In the genomic region with DNA sequence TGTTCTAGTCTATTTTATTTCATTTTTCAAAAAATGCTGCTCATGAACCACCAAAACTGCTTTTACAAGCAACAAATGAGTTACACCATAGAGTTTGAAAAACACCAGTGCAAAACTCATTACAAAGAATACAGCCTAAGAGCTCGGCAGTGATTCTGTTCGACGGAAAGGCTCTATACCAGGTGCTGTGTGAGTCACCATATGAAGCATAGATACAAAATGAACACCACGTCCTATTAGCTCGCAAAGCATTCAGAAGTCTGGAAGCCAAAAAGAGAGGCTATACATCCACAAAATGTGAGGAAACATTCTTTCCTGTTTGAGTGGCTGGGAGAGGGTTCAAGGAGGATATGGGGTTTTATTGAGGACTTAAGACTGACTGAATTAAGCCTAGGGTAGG, we compare ENCODE assay signal across 24 cellular contexts.
DNase-seq lines count a peak whose midpoint lies in the region; ATAC-seq, FAIRE-seq and TF ChIP-seq lines count a peak whose summit lies in the region.
"Had no signal": no experiment of that assay in that cellular context is flagged by ENCODE, and none has a peak within 500 bp of the region (broad histone marks: within the 10 kb centered on the region; RNA-seq: fewer than 3 reads in every experiment).

No MANE protein-coding gene starts in this region.

- H4K20me1 ChIP-seq in GM23338 (replicated peaks; ENCODE audit: insufficient read depth) (no peaks in the 10 kb centered on the region), HepG2 (ENCODE audit: insufficient read depth, low read length) (no peaks in the 10 kb centered on the region), neural progenitor cell (ENCODE audit: low read depth) (no peaks in the 10 kb centered on the region)

- H3K4me3 Mint-ChIP-seq in GM23338 (no peak overlapping the region), neural progenitor cell (no peak overlapping the region)
- H3K4me3 Mint-ChIP-seq: activated CD8-positive, alpha-beta T cell treated with anti-CD3 and anti-CD28 coated beads, Interleukin-2, amount 10 ng/mL, durations not matched to agents 7 days and 5 days; CD4-positive, alpha-beta T cell; endodermal cell; naive thymus-derived CD4-positive, alpha-beta T cell; stimulated activated memory B cell treated with anti-CD40 and anti-IgM and Interleukin-4, amounts not matched to agents 10 μg/mL and 1 μg/mL and 100 μg/mL, for 72 hours had no signal

- no peak overlapping the region for H4K5ac ChIP-seq in mesendoderm (ENCODE audit: low read length)

- intact Hi-C loops in HepG2 (cut with micrococcal nuclease; ENCODE audit: unreplicated experiment), result no loop called here

- TF ChIP-seq RAD21 in HepG2 (CRISPR knock-in tag; IDR thresholded peaks at IDR 0.05), result no peak

- H3K79me1 ChIP-seq in mesendoderm (ENCODE audit: low read length), result no peaks in the 10 kb centered on the region

- H3F3A ChIP-seq in GM23338 (replicated peaks; ENCODE audit: low read depth) (no peaks in the 10 kb centered on the region), neural progenitor cell (ENCODE audit: low read depth) (no peaks in the 10 kb centered on the region)

- CTCF ChIA-PET in HepG2 (lab: Yijun Ruan, JAX; ENCODE audit: low intra/inter-chr PET ratio, low total read pairs), result no interaction called here

- H3K4me3 ChIP-seq in GM23338, result no peak overlapping the region
- H3K4me3 ChIP-seq in epithelial cell of esophagus (ENCODE audit: low read length), result no peak overlapping the region
- H3K4me3 ChIP-seq in mesendoderm (ENCODE audit: low read length), result no peak overlapping the region
- no peak overlapping the region for H3K4me3 ChIP-seq in HepG2 (replicated peaks in 1 of 3; ENCODE audit: insufficient read depth in 1 of 3, low read depth in 2 of 3, low read length in 3 of 3)
- no peak overlapping the region for H3K4me3 ChIP-seq in neural progenitor cell
- H3K4me3 ChIP-seq: left ventricle myocardium inferior, MG63, transverse colon had no signal

- H3K27me3 Mint-ChIP-seq in GM23338 (ENCODE audit: insufficient read depth, low read depth, poor library complexity), result no peaks in the 10 kb centered on the region
- peaks cover 3% of the 10 kb centered on the region for H3K27me3 Mint-ChIP-seq in neural progenitor cell (ENCODE audit: insufficient read depth, low read depth)
- H3K27me3 Mint-ChIP-seq: CD4-positive, alpha-beta T cell; naive thymus-derived CD4-positive, alpha-beta T cell; stimulated activated memory B cell treated with anti-CD40 and anti-IgM and Interleukin-4, amounts not matched to agents 10 μg/mL and 1 μg/mL and 100 μg/mL, for 72 hours had no signal

- H3K9me2 ChIP-seq in GM23338 (ENCODE audit: insufficient read depth), result no peaks in the 10 kb centered on the region

- H3K56ac ChIP-seq in mesendoderm (ENCODE audit: low read length), result no peak overlapping the region

- H2AK5ac ChIP-seq in mesendoderm (ENCODE audit: low read length), result no peak overlapping the region

- no TSS peak for BruUV-seq in HepG2 (replicated peaks; lab: Mats Ljungman, UMichigan)

- H3K18ac ChIP-seq in mesendoderm (ENCODE audit: low read length), result no peak overlapping the region

- H3K4ac ChIP-seq in mesendoderm (ENCODE audit: low read depth, low read length), result peak overlapping the region; percentile 36

- H3K27me3 ChIP-seq in GM23338 (ENCODE audit: insufficient read depth) (no peaks in the 10 kb centered on the region), mesendoderm (ENCODE audit: insufficient read depth, low read length, poor library complexity) (no peaks in the 10 kb centered on the region), HepG2 (ENCODE audit: control insufficient read depth in 1 of 2, insufficient read depth in 2 of 2, low read length in 2 of 2) (no peaks in the 10 kb centered on the region), neural progenitor cell (no peaks in the 10 kb centered on the region)
- H3K27me3 ChIP-seq: MG63, transverse colon had no signal

- TF ChIP-seq CTCF in GM23338 (conservative IDR thresholded peaks at IDR 0.05; ENCODE audit: low read depth in 2 of 2), result no peak
- TF ChIP-seq CTCF in epithelial cell of esophagus (IDR thresholded peaks at IDR 0.05; ENCODE audit: insufficient read depth, low read depth, low read length, missing control alignments), result no peak
- TF ChIP-seq CTCF in HepG2 (CRISPR knock-in tag; IDR thresholded peaks at IDR 0.05), result no peak
- no peak for TF ChIP-seq CTCF in neural progenitor cell (IDR thresholded peaks at IDR 0.05)

- DNase-seq in GM23338 (ENCODE audit: low spot score) (no peak), amniotic epithelial cell (ENCODE audit: low read depth) (peak; percentile 72), epithelial cell of esophagus (ENCODE audit: low read depth) (peak; percentile 39), mesendoderm (no peak), HepG2 (ENCODE audit: low spot score) (no peak), neural progenitor cell (ENCODE audit: low spot score) (no peak), NCI-H1417 (lab: John Stamatoyannopoulos, UW) (no peak)
- no peak for DNase-seq in effector CD8-positive, alpha-beta T cell (lab: John Stamatoyannopoulos, UW)
- DNase-seq: activated CD8-positive, alpha-beta T cell treated with anti-CD3 and anti-CD28 coated beads, Interleukin-2, amount 10 ng/mL, durations not matched to agents 7 days and 5 days; activated naive CD4-positive, alpha-beta T cell treated with anti-CD3 and anti-CD28 coated beads, Interleukin-2, amount 50 U/mL, for 16 hours; amniotic stem cell; CD4-positive, alpha-beta T cell; endodermal cell; KG1; left ventricle myocardium inferior; naive thymus-derived CD4-positive, alpha-beta T cell; NCI-H2029 treated with DMSO at 0.1 percent for 48 hours; NCI-H526 treated with DMSO at 0.1 percent for 48 hours; SIG-M5; transverse colon had no signal

- WGBS in mesendoderm (ENCODE audit: extremely low coverage, insufficient coverage, low lambda C conversion rate), result no CpG with 5 or more reads among the region's 5 CpGs
- over 99% methylated on average over 5 of the region's 5 CpGs for WGBS in HepG2 (ENCODE audit: low lambda C conversion rate)

- H3K4me1 ChIP-seq in GM23338 (ENCODE audit: insufficient read depth) (no peaks in the 10 kb centered on the region), mesendoderm (ENCODE audit: control insufficient read depth, low read depth, low read length) (peaks cover 2% of the 10 kb centered on the region), HepG2 (ENCODE audit: insufficient read depth, low read length) (no peaks in the 10 kb centered on the region), neural progenitor cell (peaks cover 19% of the 10 kb centered on the region)
- H3K4me1 ChIP-seq: left ventricle myocardium inferior, transverse colon had no signal

- H2AFZ ChIP-seq in GM23338 (no peak overlapping the region), HepG2 (ENCODE audit: low read length) (no peak overlapping the region), neural progenitor cell (replicated peaks) (no peak overlapping the region)

- H3K79me2 ChIP-seq in GM23338 (replicated peaks; ENCODE audit: insufficient read depth) (no peaks in the 10 kb centered on the region), mesendoderm (ENCODE audit: control insufficient read depth, insufficient read depth, low read length) (no peaks in the 10 kb centered on the region), HepG2 (ENCODE audit: insufficient read depth, low read length) (no peaks in the 10 kb centered on the region), neural progenitor cell (ENCODE audit: low read depth) (no peaks in the 10 kb centered on the region)

- in situ Hi-C loops in HepG2 (cut with HindIII; ENCODE audit: extremely low pct_ligation_motif_present, low pct_unique_long_range_greater_than_20kb), result no loop called here

- POLR2A ChIA-PET in HepG2 (lab: Yijun Ruan, JAX), result no interaction called here

- no peak overlapping the region for H2BK15ac ChIP-seq in mesendoderm (replicated peaks; ENCODE audit: low read depth)

- FAIRE-seq in HepG2 (lab: Jason Lieb, UNC), result no peak
- FAIRE-seq: GM18507 had no signal

- H3K36me3 Mint-ChIP-seq in GM23338 (ENCODE audit: low read depth), result peaks cover 7% of the 10 kb centered on the region; the same call in 2 of the 3 replicates
- H3K36me3 Mint-ChIP-seq in neural progenitor cell, result peaks cover 12% of the 10 kb centered on the region

- H3K9ac ChIP-seq in mesendoderm (ENCODE audit: low read length) (no peak overlapping the region), HepG2 (ENCODE audit: insufficient read depth, low read depth, low read length) (no peak overlapping the region), neural progenitor cell (no peak overlapping the region)

- H3K27ac Mint-ChIP-seq in GM23338 (0 out of 2 replicates have a peak overlapping the region, but pooled peaks have one; percentile 2), neural progenitor cell (no peak overlapping the region)
- H3K27ac Mint-ChIP-seq: activated CD8-positive, alpha-beta T cell treated with anti-CD3 and anti-CD28 coated beads, Interleukin-2, amount 10 ng/mL, durations not matched to agents 7 days and 5 days; activated T-helper 2 cell treated with anti-CD3 and anti-CD28 coated beads, Interferon-gamma antibody, Interleukin-2, Interleukin-4, amounts not matched to agents 10 μg/mL and 5 μg/mL and 100 μg/mL, durations not matched to agents 14 hours and 24 hours and 36 hours; CD4-positive, alpha-beta T cell; stimulated activated memory B cell treated with anti-CD40 and anti-IgM and Interleukin-4, amounts not matched to agents 10 μg/mL and 1 μg/mL and 100 μg/mL, for 72 hours had no signal

- H3K4me2 ChIP-seq in GM23338, result no peak overlapping the region
- H3K4me2 ChIP-seq in mesendoderm (ENCODE audit: low read length), result no peak overlapping the region
- H3K4me2 ChIP-seq in HepG2 (ENCODE audit: low read depth, low read length), result no peak overlapping the region
- no peak overlapping the region for H3K4me2 ChIP-seq in neural progenitor cell

- no peak overlapping the region for H4K8ac ChIP-seq in mesendoderm (ENCODE audit: low read depth, low read length)

- TF ChIP-seq POLR2A in HepG2 (IDR thresholded peaks at IDR 0.05; ENCODE audit: insufficient read depth in 1 of 2, low read depth in 2 of 2, low read length in 2 of 2), result no peak

- H2BK120ac ChIP-seq in mesendoderm (ENCODE audit: low read depth, low read length), result no peak overlapping the region

- no peaks in the 10 kb centered on the region for H3K36me3 ChIP-seq in GM23338 (ENCODE audit: insufficient read depth)
- no peaks in the 10 kb centered on the region for H3K36me3 ChIP-seq in mesendoderm (ENCODE audit: control insufficient read depth, insufficient read depth, low read length)
- H3K36me3 ChIP-seq in HepG2 (replicated peaks in 1 of 2; ENCODE audit: control insufficient read depth in 1 of 2, insufficient read depth in 2 of 2, low read length in 2 of 2), result peaks cover 5 to 32% of the 10 kb centered on the region in 2 experiments; a peak in 3 of 5 replicates
- no peaks in the 10 kb centered on the region for H3K36me3 ChIP-seq in neural progenitor cell
- H3K36me3 ChIP-seq: MG63 had no signal

- no peak for TF ChIP-seq EP300 in HepG2 (IDR thresholded peaks at IDR 0.05; ENCODE audit: low read depth in 2 of 2, low read length in 2 of 2)
- no peak for TF ChIP-seq EP300 in HepG2 (CRISPR knock-in tag; IDR thresholded peaks at IDR 0.05; ENCODE audit: borderline replicate concordance)

- H3K9me3 Mint-ChIP-seq in GM23338 (no peaks in the 10 kb centered on the region), neural progenitor cell (no peaks in the 10 kb centered on the region)
- H3K9me3 Mint-ChIP-seq: activated T-helper 2 cell treated with anti-CD3 and anti-CD28 coated beads, Interferon-gamma antibody, Interleukin-2, Interleukin-4, amounts not matched to agents 10 μg/mL and 5 μg/mL and 100 μg/mL, durations not matched to agents 14 hours and 24 hours and 36 hours; CD4-positive, alpha-beta T cell; endodermal cell; naive thymus-derived CD4-positive, alpha-beta T cell; stimulated activated memory B cell treated with anti-CD40 and anti-IgM and Interleukin-4, amounts not matched to agents 10 μg/mL and 1 μg/mL and 100 μg/mL, for 72 hours had no signal

- no peak overlapping the region for H3K27ac ChIP-seq in GM23338 (ENCODE audit: low read depth)
- no peak overlapping the region for H3K27ac ChIP-seq in mesendoderm (ENCODE audit: low read depth, low read length)
- H3K27ac ChIP-seq in HepG2 (ENCODE audit: extremely low read length, insufficient read depth, low read length), result no peak overlapping the region
- H3K27ac ChIP-seq in neural progenitor cell, result no peak overlapping the region
- H3K27ac ChIP-seq: left ventricle myocardium inferior, transverse colon had no signal

- no peak overlapping the region for H2BK5ac ChIP-seq in mesendoderm (ENCODE audit: low read length)

- H3K9me3 ChIP-seq in HepG2 (ENCODE audit: low read length) (no peaks in the 10 kb centered on the region), neural progenitor cell (ENCODE audit: low read depth) (no peaks in the 10 kb centered on the region)
- H3K9me3 ChIP-seq: left ventricle myocardium inferior, MG63, transverse colon had no signal

- ATAC-seq in GM23338 (no peak), HepG2 (no peak)
- ATAC-seq: activated CD8-positive, alpha-beta T cell treated with anti-CD3 and anti-CD28 coated beads, Interleukin-2, amount 10 ng/mL, durations not matched to agents 7 days and 5 days; naive thymus-derived CD4-positive, alpha-beta T cell; stimulated activated memory B cell treated with anti-CD40 and anti-IgM and Interleukin-4, amounts not matched to agents 10 μg/mL and 1 μg/mL and 100 μg/mL, for 72 hours had no signal

- H3K4me1 Mint-ChIP-seq in GM23338, result peaks cover 6% of the 10 kb centered on the region; the same call in 1 of the 3 replicates
- H3K4me1 Mint-ChIP-seq in neural progenitor cell, result peaks cover 38% of the 10 kb centered on the region
- H3K4me1 Mint-ChIP-seq: stimulated activated memory B cell treated with anti-CD40 and anti-IgM and Interleukin-4, amounts not matched to agents 10 μg/mL and 1 μg/mL and 100 μg/mL, for 72 hours had no signal

- H3K23ac ChIP-seq in mesendoderm (ENCODE audit: low read length), result no peak overlapping the region

Comparison
In these comparisons a context has a peak if more than half of its experiments do, and no peak if none do; other contexts are left out.
1. DNase-seq: peak in amniotic epithelial cell (single experiment) and epithelial cell of esophagus (single experiment); none in GM23338 (single experiment), mesendoderm (single experiment), HepG2 (single experiment), neural progenitor cell (single experiment), effector CD8-positive, alpha-beta T cell (single experiment) and NCI-H1417 (0 of 3).